1 cellular context compared by ENCODE assay signal in genomic region chr6:80725156-80725930, GRCh38.
TF ChIP-seq lines count a peak whose summit lies in the region.

No MANE protein-coding gene starts in this region.

TF ChIP-seq in GM23338, 12 proteins besides CTCF, POLR2A, EP300 and RAD21 (continued from another document):
- TF ChIP-seq REST (IDR thresholded peaks at IDR 0.05; ENCODE audit: unreplicated experiment) (no peak), STAT1 (IDR thresholded peaks at IDR 0.05; ENCODE audit: unreplicated experiment) (no peak), EZH2phosphoT487 (IDR thresholded peaks at IDR 0.05; ENCODE audit: unreplicated experiment) (no peak)
